2 cellular contexts compared by ENCODE assay signal in the genomic region with DNA sequence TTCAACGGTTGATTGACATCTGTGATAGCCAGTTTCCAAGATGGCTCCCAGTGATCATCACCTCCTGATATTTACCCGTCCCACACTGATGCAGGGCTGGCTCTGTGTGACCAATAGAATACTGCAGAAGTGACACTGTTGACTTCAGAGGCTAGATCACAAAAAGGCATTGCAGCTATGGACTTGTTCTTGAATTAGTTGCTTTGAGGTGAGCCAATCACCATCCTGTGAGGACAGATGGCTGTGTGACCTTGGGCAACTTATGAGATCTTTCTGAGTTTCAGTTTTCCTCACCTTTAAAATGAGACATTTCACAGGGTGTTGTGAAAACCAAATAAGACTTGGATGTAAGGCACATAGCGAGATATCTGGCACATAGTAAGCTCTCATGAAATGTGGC.
TF ChIP-seq lines count a peak whose summit lies in the region.

No MANE protein-coding gene starts in this region.

TF ChIP-seq in GM12891, 5 proteins besides CTCF, POLR2A, EP300 and RAD21 (continued from another document):
- TF ChIP-seq TAF1 (IDR thresholded peaks at IDR 0.05; ENCODE audit: low read depth, low read length) (no peak), POLR2AphosphoS5 (IDR thresholded peaks at IDR 0.05; ENCODE audit: low read depth, low read length) (no peak)

TF ChIP-seq in SK-N-SH treated with all-trans-retinoic acid at 6 μM for 48 hours, 23 proteins besides CTCF, POLR2A, EP300 and RAD21:
- TF ChIP-seq POU6F1 (CRISPR knock-in tag; IDR thresholded peaks at IDR 0.05; ENCODE audit: borderline replicate concordance, low read depth) = no peak
